Comparison of ENCODE assay signal across 3 cellular contexts in the genomic region with DNA sequence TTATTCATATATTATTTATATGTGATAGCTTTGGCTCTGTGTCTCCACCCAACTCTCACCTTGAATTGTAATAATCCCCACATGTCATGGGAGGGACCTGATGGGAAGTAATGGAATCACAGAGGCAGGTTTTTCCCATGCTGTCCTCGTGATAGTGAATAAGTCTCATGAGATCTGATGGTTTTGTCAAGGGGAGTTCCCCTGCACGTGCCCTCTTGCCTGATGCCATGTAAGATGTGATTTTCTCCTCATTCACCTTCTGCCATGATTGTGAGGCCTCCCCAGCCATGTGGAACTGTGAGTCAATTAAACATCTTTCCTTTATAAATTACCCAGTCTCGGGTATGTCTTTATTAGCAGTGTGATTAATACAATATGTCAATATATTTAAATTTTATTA. TPM values are rescaled to one million over a fixed set of nuclear protein-coding genes. Genes with fewer than 3 reads are reported as not detected.
"Had no signal": no experiment of that assay in that cellular context is flagged by ENCODE, and none has a peak within 500 bp of the region (broad histone marks: within the 10 kb centered on the region; RNA-seq: fewer than 3 reads in every experiment).

No MANE protein-coding gene starts in this region.

RNA-seq across cellular contexts. Expression of a gene that starts 22.9 kb away (rescaled TPM):
- total RNA-seq: bronchial epithelial cell, cardiac muscle cell, chondrocyte had no signal
- polyA plus RNA-seq: cardiac muscle cell had no signal
